Comparison of ENCODE assay signal across 8 cellular contexts in genomic region chr5:115179959-115180709, GRCh38. TPM values are rescaled to one million over a fixed set of nuclear protein-coding genes. Genes with fewer than 3 reads are reported as not detected.
DNase-seq lines count a peak whose midpoint lies in the region; ATAC-seq and TF ChIP-seq lines count a peak whose summit lies in the region.

No MANE protein-coding gene starts in this region.

- H3K36me3 ChIP-seq in lung (ENCODE audit: control insufficient read depth in 2 of 2, insufficient read depth in 2 of 2, low read length in 2 of 2), result no peaks in the 10 kb centered on the region
- no peaks in the 10 kb centered on the region for H3K36me3 ChIP-seq in thymus (ENCODE audit: control insufficient read depth, insufficient read depth)

- DNase-seq in SHP77 treated with DMSO at 0.1 percent for 48 hours (lab: John Stamatoyannopoulos, UW) (peak; percentile 82), dermis blood vessel endothelial cell (peak; percentile 32), lung (ENCODE audit: low spot score) (no peak), NCI-H2107 (lab: John Stamatoyannopoulos, UW) (no peak)

- peak; percentile 80 for ATAC-seq in GM18907 (IDR thresholded peaks at IDR 0.05; ENCODE audit: unreplicated experiment)
- peak; percentile 62 for ATAC-seq in HG03354 (IDR thresholded peaks at IDR 0.05; ENCODE audit: poor library complexity, severe bottlenecking, unreplicated experiment)
- peak; percentile 76 for ATAC-seq in lung (ENCODE audit: insufficient read depth, low FRiP score)

- H3K27me3 ChIP-seq in lung (ENCODE audit: control insufficient read depth, insufficient read depth), result peaks cover 5% of the 10 kb centered on the region
- peaks cover 57% of the 10 kb centered on the region for H3K27me3 ChIP-seq in thymus (ENCODE audit: control insufficient read depth, insufficient read depth)

- peaks cover 0 to 10% of the 10 kb centered on the region in 2 donors for H3K4me1 ChIP-seq in lung (ENCODE audit: control insufficient read depth in 2 of 2, insufficient read depth in 2 of 2, low read length in 2 of 2)
- H3K4me1 ChIP-seq in thymus (ENCODE audit: control insufficient read depth, insufficient read depth, low read length), result peaks cover 6% of the 10 kb centered on the region

- H3K27ac ChIP-seq in C4-2B (peak overlapping the region; percentile 98; the same call in 1 of the 2 replicates), lung (ENCODE audit: low read depth in 1 of 2, low read length in 1 of 2) (no peak overlapping the region), thymus (ENCODE audit: low read depth) (no peak overlapping the region)

- H3K4me3 ChIP-seq in lung (peak overlapping the region; percentile 17), thymus (ENCODE audit: low read length) (peak overlapping the region; percentile 57)

- WGBS in lung, 2 donors, result 1 to 2% methylated on average over 58 to 62 of the region's 62 CpGs
- 1% methylated on average over 62 of the region's 62 CpGs for WGBS in thymus

- TF ChIP-seq CTCF in C4-2B (conservative IDR thresholded peaks at IDR 0.05) (no peak), lung (IDR thresholded peaks at IDR 0.05; ENCODE audit: control extremely low read depth, extremely low read depth) (no peak)

- H3K9me3 ChIP-seq in lung (ENCODE audit: control insufficient read depth in 2 of 2, insufficient read depth in 1 of 2, low read length in 1 of 2) (peaks cover 0 to 3% of the 10 kb centered on the region in 2 donors), thymus (ENCODE audit: control insufficient read depth) (no peaks in the 10 kb centered on the region)

RNA-seq across cellular contexts. Expression of gene TRIM36, which starts 10.4 kb away (rescaled TPM):
- total RNA-seq in dermis blood vessel endothelial cell (0.23 and 0.34 TPM in 2 replicates), lung (1 to 10 TPM; 6.2 to 6.9 TPM)
- polyA plus RNA-seq in lung (1 to 10 TPM in 1 of 2 donors, under 1 TPM in 1; 0.60 to 1.3 TPM), thymus (2.0 TPM)

Comparison
In these comparisons a context has a peak if more than half of its experiments do, and no peak if none do; other contexts are left out.
1. DNase-seq: peak in SHP77 treated with DMSO at 0.1 percent for 48 hours (single experiment) and dermis blood vessel endothelial cell (single experiment); none in lung (single experiment) and NCI-H2107 (single experiment).
2. Peak in every context shown above with its lines, with median percentiles within 50 percentile points of each other: ATAC-seq.